Comparison of ENCODE assay signal across 9 cellular contexts in the genomic region with DNA sequence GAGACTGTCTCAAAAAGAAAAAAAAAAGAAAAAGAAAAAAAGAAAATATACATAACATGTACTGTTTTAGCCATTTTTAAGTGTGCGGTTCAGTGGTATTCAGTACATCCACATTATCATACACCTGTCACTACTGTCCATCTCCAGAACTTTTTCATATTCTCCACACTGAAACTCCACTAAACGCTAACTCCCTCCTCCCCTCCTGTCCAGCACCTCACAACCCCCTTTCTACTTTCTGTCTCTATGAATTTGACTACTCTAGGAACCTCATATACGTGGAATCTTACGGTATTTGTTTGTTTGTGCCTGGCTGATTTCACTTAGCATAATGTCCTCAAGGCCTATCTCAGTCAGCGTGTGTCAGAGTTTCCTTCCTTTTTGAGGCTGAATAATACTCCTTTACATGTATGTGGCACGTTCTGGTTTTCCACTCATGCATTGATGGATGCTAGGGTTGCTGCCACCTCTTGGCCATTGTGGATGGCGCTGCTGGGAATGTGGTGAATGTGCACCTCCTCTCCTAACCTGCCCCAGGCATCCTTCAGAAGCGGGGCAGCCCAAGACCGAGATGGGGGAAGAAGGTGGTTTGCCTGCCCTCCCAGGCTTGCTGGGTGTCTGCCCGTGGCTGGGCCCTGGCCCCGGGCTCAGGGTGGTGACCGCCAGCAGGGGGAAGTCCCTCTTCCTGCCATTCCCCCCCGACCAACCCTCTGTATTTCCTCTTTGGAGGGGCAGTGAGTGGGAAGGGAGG.
DNase-seq lines count a peak whose midpoint lies in the region; ATAC-seq and TF ChIP-seq lines count a peak whose summit lies in the region.
"Had no signal": no experiment of that assay in that cellular context is flagged by ENCODE, and none has a peak within 500 bp of the region (broad histone marks: within the 10 kb centered on the region; RNA-seq: fewer than 3 reads in every experiment).

No MANE protein-coding gene starts in this region.

- no peaks in the 10 kb centered on the region for H3K27me3 Mint-ChIP-seq in CD4-positive, alpha-beta memory T cell
- H3K27me3 Mint-ChIP-seq in activated naive CD8-positive, alpha-beta T cell treated with anti-CD3 and anti-CD28 coated beads for 36 hours, result no peaks in the 10 kb centered on the region
- peaks cover 1% of the 10 kb centered on the region for H3K27me3 Mint-ChIP-seq in memory B cell

- peak overlapping the region; percentile 84 to 99 (median 92) for H3K27ac Mint-ChIP-seq in CD4-positive, alpha-beta memory T cell
- H3K27ac Mint-ChIP-seq in activated naive CD8-positive, alpha-beta T cell treated with anti-CD3 and anti-CD28 coated beads for 36 hours, result peak overlapping the region; percentile 45
- H3K27ac Mint-ChIP-seq in memory B cell, result peak overlapping the region; percentile 28

- POLR2A ChIA-PET in CD4-positive, alpha-beta memory T cell (lab: Charles Lee; ENCODE audit: partially characterized antibody), result interaction anchor here (3.1 kb wide), 1 partner anchor 14 kb away, joined by 31 read pairs; no protein-coding TSS in a partner anchor

- intact Hi-C loops in CD4-positive, alpha-beta memory T cell (cut with micrococcal nuclease), result loop anchor here (1.0 to 5.0 kb wide), 2 partner anchors 41 to 62 kb away; no protein-coding TSS in a partner anchor

- no peak for TF ChIP-seq CTCF in right atrium auricular region (IDR thresholded peaks at IDR 0.05)

- peak; percentile 26 for ATAC-seq in memory B cell (ENCODE audit: low read depth)
- no peak for ATAC-seq in GM18505 (IDR thresholded peaks at IDR 0.05; ENCODE audit: unreplicated experiment)
- ATAC-seq in GM19023 (IDR thresholded peaks at IDR 0.05; ENCODE audit: unreplicated experiment), result no peak

- CTCF ChIA-PET in CD4-positive, alpha-beta memory T cell (lab: Charles Lee; ENCODE audit: partially characterized antibody), result no interaction called here

- H3K4me1 Mint-ChIP-seq in CD4-positive, alpha-beta memory T cell, result peaks cover 48 to 94% (median 74%) of the 10 kb centered on the region in 4 donors
- peaks cover 69% of the 10 kb centered on the region for H3K4me1 Mint-ChIP-seq in activated naive CD8-positive, alpha-beta T cell treated with anti-CD3 and anti-CD28 coated beads for 36 hours
- H3K4me1 Mint-ChIP-seq in memory B cell, result peaks cover 27% of the 10 kb centered on the region

- peak; percentile 47 for TF ChIP-seq RAD21 in Ishikawa (IDR thresholded peaks at IDR 0.05; ENCODE audit: low read depth)

- H3K36me3 ChIP-seq in CD4-positive, alpha-beta memory T cell (ENCODE audit: insufficient read depth, low read length), result no peaks in the 10 kb centered on the region
- no peaks in the 10 kb centered on the region for H3K36me3 ChIP-seq in right atrium auricular region

- H3K9me3 Mint-ChIP-seq in CD4-positive, alpha-beta memory T cell, result no peaks in the 10 kb centered on the region
- H3K9me3 Mint-ChIP-seq in activated naive CD8-positive, alpha-beta T cell treated with anti-CD3 and anti-CD28 coated beads for 36 hours, result peaks cover 2% of the 10 kb centered on the region
- no peaks in the 10 kb centered on the region for H3K9me3 Mint-ChIP-seq in memory B cell

- no peaks in the 10 kb centered on the region for H3K27me3 ChIP-seq in CD4-positive, alpha-beta memory T cell (ENCODE audit: insufficient read depth, low read length)
- H3K27me3 ChIP-seq in right atrium auricular region, result no peaks in the 10 kb centered on the region

- no peak overlapping the region for H3K4me3 ChIP-seq in CD4-positive, alpha-beta memory T cell (ENCODE audit: low read length in 2 of 2)
- no peak overlapping the region for H3K4me3 ChIP-seq in right atrium auricular region

- no peaks in the 10 kb centered on the region for H3K9me3 ChIP-seq in CD4-positive, alpha-beta memory T cell (ENCODE audit: control insufficient read depth in 1 of 2, low read length in 2 of 2)
- no peaks in the 10 kb centered on the region for H3K9me3 ChIP-seq in right atrium auricular region

- peak in 2 of 5 donors; percentile 25 to 66 for DNase-seq in CD4-positive, alpha-beta memory T cell
- DNase-seq in activated naive CD8-positive, alpha-beta T cell treated with anti-CD3 and anti-CD28 coated beads for 36 hours, result peak; percentile 39
- DNase-seq in memory B cell (ENCODE audit: low spot score in 2 of 2) (no peak), CD1c-positive myeloid dendritic cell (ENCODE audit: extremely low spot score) (no peak), right atrium auricular region (ENCODE audit: low spot score) (no peak)

- H3K4me3 Mint-ChIP-seq in CD4-positive, alpha-beta memory T cell, result peak overlapping the region in 6 of 8 donors; percentile 13 to 69 (median 36)
- no peak overlapping the region for H3K4me3 Mint-ChIP-seq in activated naive CD8-positive, alpha-beta T cell treated with anti-CD3 and anti-CD28 coated beads for 36 hours
- H3K4me3 Mint-ChIP-seq in memory B cell, result no peak overlapping the region
- H3K4me3 Mint-ChIP-seq: nephron had no signal

- peaks cover 75% of the 10 kb centered on the region for H3K4me1 ChIP-seq in CD4-positive, alpha-beta memory T cell (ENCODE audit: insufficient read depth, low read length)
- H3K4me1 ChIP-seq in right atrium auricular region, result peaks cover 0 to 29% of the 10 kb centered on the region in 2 donors

- TF ChIP-seq POLR2A in GM18505 (IDR thresholded peaks at IDR 0.05; ENCODE audit: borderline replicate concordance, extremely low read depth, insufficient read depth, insufficient read length), result no peak

- peak overlapping the region; percentile 73 for H3K27ac ChIP-seq in CD4-positive, alpha-beta memory T cell (ENCODE audit: low read depth, low read length)
- H3K27ac ChIP-seq in right atrium auricular region, result no peak overlapping the region

- TF ChIP-seq EP300 in Ishikawa (IDR thresholded peaks at IDR 0.05; ENCODE audit: borderline replicate concordance), result no peak

- no peaks in the 10 kb centered on the region for H3K36me3 Mint-ChIP-seq in CD4-positive, alpha-beta memory T cell
- H3K36me3 Mint-ChIP-seq in activated naive CD8-positive, alpha-beta T cell treated with anti-CD3 and anti-CD28 coated beads for 36 hours, result peaks cover 18% of the 10 kb centered on the region
- peaks cover 4% of the 10 kb centered on the region for H3K36me3 Mint-ChIP-seq in memory B cell

TF ChIP-seq in Ishikawa, 13 proteins besides CTCF, POLR2A, EP300 and RAD21:
- no peak for TF ChIP-seq TCF12 (IDR thresholded peaks at IDR 0.05; ENCODE audit: low read depth)
- TF ChIP-seq, protein P1, sequence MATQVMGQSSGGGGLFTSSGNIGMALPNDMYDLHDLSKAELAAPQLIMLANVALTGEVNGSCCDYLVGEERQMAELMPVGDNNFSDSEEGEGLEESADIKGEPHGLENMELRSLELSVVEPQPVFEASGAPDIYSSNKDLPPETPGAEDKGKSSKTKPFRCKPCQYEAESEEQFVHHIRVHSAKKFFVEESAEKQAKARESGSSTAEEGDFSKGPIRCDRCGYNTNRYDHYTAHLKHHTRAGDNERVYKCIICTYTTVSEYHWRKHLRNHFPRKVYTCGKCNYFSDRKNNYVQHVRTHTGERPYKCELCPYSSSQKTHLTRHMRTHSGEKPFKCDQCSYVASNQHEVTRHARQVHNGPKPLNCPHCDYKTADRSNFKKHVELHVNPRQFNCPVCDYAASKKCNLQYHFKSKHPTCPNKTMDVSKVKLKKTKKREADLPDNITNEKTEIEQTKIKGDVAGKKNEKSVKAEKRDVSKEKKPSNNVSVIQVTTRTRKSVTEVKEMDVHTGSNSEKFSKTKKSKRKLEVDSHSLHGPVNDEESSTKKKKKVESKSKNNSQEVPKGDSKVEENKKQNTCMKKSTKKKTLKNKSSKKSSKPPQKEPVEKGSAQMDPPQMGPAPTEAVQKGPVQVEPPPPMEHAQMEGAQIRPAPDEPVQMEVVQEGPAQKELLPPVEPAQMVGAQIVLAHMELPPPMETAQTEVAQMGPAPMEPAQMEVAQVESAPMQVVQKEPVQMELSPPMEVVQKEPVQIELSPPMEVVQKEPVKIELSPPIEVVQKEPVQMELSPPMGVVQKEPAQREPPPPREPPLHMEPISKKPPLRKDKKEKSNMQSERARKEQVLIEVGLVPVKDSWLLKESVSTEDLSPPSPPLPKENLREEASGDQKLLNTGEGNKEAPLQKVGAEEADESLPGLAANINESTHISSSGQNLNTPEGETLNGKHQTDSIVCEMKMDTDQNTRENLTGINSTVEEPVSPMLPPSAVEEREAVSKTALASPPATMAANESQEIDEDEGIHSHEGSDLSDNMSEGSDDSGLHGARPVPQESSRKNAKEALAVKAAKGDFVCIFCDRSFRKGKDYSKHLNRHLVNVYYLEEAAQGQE (IDR thresholded peaks at IDR 0.05; ENCODE audit: low read depth), result no peak
- TF ChIP-seq TAF1 (IDR thresholded peaks at IDR 0.05; ENCODE audit: low read depth), result no peak
- TF ChIP-seq CEBPB (IDR thresholded peaks at IDR 0.05), result no peak
- TF ChIP-seq, protein P2, sequence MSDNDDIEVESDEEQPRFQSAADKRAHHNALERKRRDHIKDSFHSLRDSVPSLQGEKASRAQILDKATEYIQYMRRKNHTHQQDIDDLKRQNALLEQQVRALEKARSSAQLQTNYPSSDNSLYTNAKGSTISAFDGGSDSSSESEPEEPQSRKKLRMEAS (IDR thresholded peaks at IDR 0.05), result no peak

Comparison
In these comparisons a context has a peak if more than half of its experiments do, and no peak if none do; other contexts are left out.
1. H3K27ac Mint-ChIP-seq: peak in every context shown above with its lines; median percentile 92 in CD4-positive, alpha-beta memory T cell; 45 in activated naive CD8-positive, alpha-beta T cell treated with anti-CD3 and anti-CD28 coated beads for 36 hours; 28 in memory B cell.
2. H3K4me3 Mint-ChIP-seq: peak in CD4-positive, alpha-beta memory T cell (6 of 8); none in activated naive CD8-positive, alpha-beta T cell treated with anti-CD3 and anti-CD28 coated beads for 36 hours (single experiment) and memory B cell (single experiment).